Comparison of ENCODE assay signal across 15 cellular contexts in the genomic region with DNA sequence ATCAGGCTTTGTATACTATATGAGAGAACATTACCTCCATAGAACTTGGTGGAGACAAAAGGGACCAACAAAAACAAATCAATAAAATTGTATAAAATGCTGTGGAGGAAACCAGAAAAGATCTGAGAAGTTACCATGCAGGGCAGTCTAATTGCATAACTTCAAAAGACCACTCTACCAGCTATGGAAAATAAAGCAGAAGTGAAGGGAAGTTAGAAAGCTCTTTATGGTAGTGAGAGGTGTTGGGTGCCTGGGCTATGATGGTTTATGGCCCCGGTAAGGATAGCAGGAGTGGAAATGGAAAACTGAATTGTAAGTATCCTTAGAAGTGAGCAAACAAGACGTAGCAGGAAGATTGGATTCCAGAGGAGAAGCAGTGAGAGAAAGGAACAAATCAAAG. TPM values are rescaled to one million over a fixed set of nuclear protein-coding genes. Genes with fewer than 3 reads are reported as not detected.
A peak's percentile ranks its signal among the peaks of the same experiment; 100 is the strongest.
DNase-seq lines count a peak whose midpoint lies in the region; ATAC-seq and TF ChIP-seq lines count a peak whose summit lies in the region.
"Had no signal": no experiment of that assay in that cellular context is flagged by ENCODE, and none has a peak within 500 bp of the region (broad histone marks: within the 10 kb centered on the region; RNA-seq: fewer than 3 reads in every experiment).

No MANE protein-coding gene starts in this region.

- DNase-seq in activated CD4-positive, alpha-beta T cell treated with anti-CD3 and anti-CD28 coated beads for 36 hours: no peak
- no peak for DNase-seq in activated CD4-positive, alpha-beta T cell treated with anti-CD3 and anti-CD28 coated beads, Interleukin-2, amount 10 ng/mL, durations not matched to agents 7 days and 5 days
- DNase-seq in neural progenitor cell (ENCODE audit: low spot score): no peak
- DNase-seq in body of pancreas: no peak
- DNase-seq in NAMALWA (ENCODE audit: low spot score): no peak
- DNase-seq in activated CD4-positive, alpha-beta memory T cell treated with anti-CD3 and anti-CD28 coated beads for 36 hours: no peak
- DNase-seq: ACHN; amniotic stem cell; DMS53; effector CD4-positive, alpha-beta T cell; NCI-H187 treated with DMSO at 0.1 percent for 48 hours; NCI-H774 had no signal

- TF ChIP-seq CTCF in Loucy (conservative IDR thresholded peaks at IDR 0.05; ENCODE audit: low read length) (no peak), neural progenitor cell (IDR thresholded peaks at IDR 0.05) (no peak), body of pancreas (IDR thresholded peaks at IDR 0.05) (no peak)

- CTCF ChIA-PET in activated CD4-positive, alpha-beta T cell treated with anti-CD3 and anti-CD28 coated beads for 36 hours (lab: Charles Lee): interaction anchor here (0.7 to 1.8 kb wide), 2 partner anchors 37 to 247 kb away, joined by 3 to 5 read pairs; no protein-coding TSS in a partner anchor
- CTCF ChIA-PET in activated CD4-positive, alpha-beta T cell treated with anti-CD3 and anti-CD28 coated beads, Interleukin-2, amount 10 ng/mL, durations not matched to agents 7 days and 5 days (lab: Charles Lee): interaction anchor here (1.2 kb wide), 1 partner anchor 247 kb away, joined by 3 read pairs; no protein-coding TSS in a partner anchor
- CTCF ChIA-PET in activated CD4-positive, alpha-beta memory T cell treated with anti-CD3 and anti-CD28 coated beads for 36 hours (lab: Charles Lee): interaction anchor here (2.4 kb wide), 1 partner anchor 246 kb away, joined by 11 read pairs; no protein-coding TSS in a partner anchor

- H3K9me3 ChIP-seq in Loucy (ENCODE audit: insufficient read depth, low read depth, low read length): no peaks in the 10 kb centered on the region
- H3K9me3 ChIP-seq in neural progenitor cell (ENCODE audit: low read depth): no peaks in the 10 kb centered on the region
- no peaks in the 10 kb centered on the region for H3K9me3 ChIP-seq in body of pancreas
- H3K9me3 ChIP-seq: neutrophil had no signal

- POLR2A ChIA-PET in activated CD4-positive, alpha-beta T cell treated with anti-CD3 and anti-CD28 coated beads for 36 hours (lab: Charles Lee): no interaction called here
- POLR2A ChIA-PET in activated CD4-positive, alpha-beta T cell treated with anti-CD3 and anti-CD28 coated beads, Interleukin-2, amount 10 ng/mL, durations not matched to agents 7 days and 5 days (lab: Charles Lee): no interaction called here
- POLR2A ChIA-PET in activated CD4-positive, alpha-beta memory T cell treated with anti-CD3 and anti-CD28 coated beads for 36 hours (lab: Charles Lee): no interaction called here

- H2AFZ ChIP-seq in Loucy (ENCODE audit: low read length): no peak overlapping the region
- H2AFZ ChIP-seq in neural progenitor cell (replicated peaks): no peak overlapping the region

- H3K4me3 ChIP-seq in Loucy (ENCODE audit: low read length, poor library complexity, severe bottlenecking): peak overlapping the region; percentile 59
- H3K4me3 ChIP-seq in neural progenitor cell: no peak overlapping the region
- H3K4me3 ChIP-seq in body of pancreas: no peak overlapping the region

- H3K36me3 ChIP-seq in Loucy (ENCODE audit: insufficient read depth, low read length) (peaks cover 12% of the 10 kb centered on the region; the same call in 1 of the 2 replicates), neural progenitor cell (peaks cover 15% of the 10 kb centered on the region), body of pancreas (replicated peaks in 1 of 2; ENCODE audit: insufficient read depth in 1 of 2, low read depth in 2 of 2) (no peaks in the 10 kb centered on the region)

- peak overlapping the region; percentile 34 for H3K9ac ChIP-seq in Loucy (ENCODE audit: low read depth, low read length, poor library complexity, severe bottlenecking)
- no peak overlapping the region for H3K9ac ChIP-seq in neural progenitor cell

- H3K79me2 ChIP-seq in Loucy (ENCODE audit: insufficient read depth, low read length): peaks cover 42% of the 10 kb centered on the region
- peaks cover 63% of the 10 kb centered on the region for H3K79me2 ChIP-seq in neural progenitor cell (ENCODE audit: low read depth)

- intact Hi-C loops in activated CD4-positive, alpha-beta T cell treated with anti-CD3 and anti-CD28 coated beads for 36 hours (cut with DNase I, micrococcal nuclease): no loop called here
- intact Hi-C loops in body of pancreas (cut with DNase I): no loop called here
- intact Hi-C loops in activated CD4-positive, alpha-beta memory T cell treated with anti-CD3 and anti-CD28 coated beads for 36 hours (cut with micrococcal nuclease): no loop called here

- H3K27ac ChIP-seq in neural progenitor cell (no peak overlapping the region), body of pancreas (no peak overlapping the region)
- H3K27ac ChIP-seq: neutrophil had no signal

- H3K4me2 ChIP-seq in Loucy (ENCODE audit: low read depth, low read length, poor library complexity, severe bottlenecking) (peak overlapping the region; percentile 80), neural progenitor cell (peak overlapping the region; percentile 47)

- H3K27ac Mint-ChIP-seq in activated CD4-positive, alpha-beta T cell treated with anti-CD3 and anti-CD28 coated beads for 36 hours: no peak overlapping the region
- H3K27ac Mint-ChIP-seq in activated CD4-positive, alpha-beta T cell treated with anti-CD3 and anti-CD28 coated beads, Interleukin-2, amount 10 ng/mL, durations not matched to agents 7 days and 5 days: no peak overlapping the region
- no peak overlapping the region for H3K27ac Mint-ChIP-seq in activated naive CD8-positive, alpha-beta T cell
- no peak overlapping the region for H3K27ac Mint-ChIP-seq in neural progenitor cell
- H3K27ac Mint-ChIP-seq in activated CD4-positive, alpha-beta memory T cell treated with anti-CD3 and anti-CD28 coated beads for 36 hours: no peak overlapping the region

- H3K27me3 Mint-ChIP-seq in activated CD4-positive, alpha-beta T cell treated with anti-CD3 and anti-CD28 coated beads for 36 hours: no peaks in the 10 kb centered on the region
- H3K27me3 Mint-ChIP-seq in activated CD4-positive, alpha-beta T cell treated with anti-CD3 and anti-CD28 coated beads, Interleukin-2, amount 10 ng/mL, durations not matched to agents 7 days and 5 days: peaks cover 2% of the 10 kb centered on the region
- no peaks in the 10 kb centered on the region for H3K27me3 Mint-ChIP-seq in activated naive CD8-positive, alpha-beta T cell
- no peaks in the 10 kb centered on the region for H3K27me3 Mint-ChIP-seq in neural progenitor cell (ENCODE audit: insufficient read depth, low read depth)
- no peaks in the 10 kb centered on the region for H3K27me3 Mint-ChIP-seq in activated CD4-positive, alpha-beta memory T cell treated with anti-CD3 and anti-CD28 coated beads for 36 hours

- H3F3A ChIP-seq in Loucy (ENCODE audit: low read depth): no peaks in the 10 kb centered on the region
- peaks cover 4% of the 10 kb centered on the region for H3F3A ChIP-seq in neural progenitor cell (ENCODE audit: low read depth)

- ATAC-seq in activated CD4-positive, alpha-beta T cell treated with anti-CD3 and anti-CD28 coated beads for 36 hours: no peak
- ATAC-seq in body of pancreas: no peak

- H4K20me1 ChIP-seq in Loucy (ENCODE audit: insufficient read depth, low read length, poor library complexity, severe bottlenecking): peaks cover 17% of the 10 kb centered on the region
- H4K20me1 ChIP-seq in neural progenitor cell (ENCODE audit: low read depth): peaks cover 24% of the 10 kb centered on the region

- H3K9me2 ChIP-seq in Loucy (replicated peaks; ENCODE audit: low read depth, low read length): no peaks in the 10 kb centered on the region

- peaks cover 32% of the 10 kb centered on the region for H3K4me1 Mint-ChIP-seq in activated CD4-positive, alpha-beta T cell treated with anti-CD3 and anti-CD28 coated beads for 36 hours
- H3K4me1 Mint-ChIP-seq in activated CD4-positive, alpha-beta T cell treated with anti-CD3 and anti-CD28 coated beads, Interleukin-2, amount 10 ng/mL, durations not matched to agents 7 days and 5 days: peaks cover 35% of the 10 kb centered on the region
- peaks cover 42% of the 10 kb centered on the region for H3K4me1 Mint-ChIP-seq in activated naive CD8-positive, alpha-beta T cell (ENCODE audit: low read depth)
- peaks cover 20% of the 10 kb centered on the region for H3K4me1 Mint-ChIP-seq in neural progenitor cell
- peaks cover 27% of the 10 kb centered on the region for H3K4me1 Mint-ChIP-seq in activated CD4-positive, alpha-beta memory T cell treated with anti-CD3 and anti-CD28 coated beads for 36 hours (ENCODE audit: low read depth)

- H3K27me3 ChIP-seq in Loucy (ENCODE audit: insufficient read depth, low read length, poor library complexity, severe bottlenecking) (peaks cover 2% of the 10 kb centered on the region), neural progenitor cell (no peaks in the 10 kb centered on the region), body of pancreas (no peaks in the 10 kb centered on the region)

- H3K4me3 Mint-ChIP-seq in activated CD4-positive, alpha-beta T cell treated with anti-CD3 and anti-CD28 coated beads for 36 hours: peak overlapping the region; percentile 1
- no peak overlapping the region for H3K4me3 Mint-ChIP-seq in activated CD4-positive, alpha-beta T cell treated with anti-CD3 and anti-CD28 coated beads, Interleukin-2, amount 10 ng/mL, durations not matched to agents 7 days and 5 days
- H3K4me3 Mint-ChIP-seq in activated naive CD8-positive, alpha-beta T cell: peak overlapping the region; percentile 70
- no peak overlapping the region for H3K4me3 Mint-ChIP-seq in neural progenitor cell
- no peak overlapping the region for H3K4me3 Mint-ChIP-seq in activated CD4-positive, alpha-beta memory T cell treated with anti-CD3 and anti-CD28 coated beads for 36 hours

- peaks cover 21% of the 10 kb centered on the region for H3K36me3 Mint-ChIP-seq in activated CD4-positive, alpha-beta T cell treated with anti-CD3 and anti-CD28 coated beads for 36 hours (ENCODE audit: low read depth)
- H3K36me3 Mint-ChIP-seq in activated CD4-positive, alpha-beta T cell treated with anti-CD3 and anti-CD28 coated beads, Interleukin-2, amount 10 ng/mL, durations not matched to agents 7 days and 5 days (ENCODE audit: low read depth): peaks cover 28% of the 10 kb centered on the region
- peaks cover 8% of the 10 kb centered on the region for H3K36me3 Mint-ChIP-seq in activated naive CD8-positive, alpha-beta T cell
- H3K36me3 Mint-ChIP-seq in neural progenitor cell: peaks cover 9% of the 10 kb centered on the region
- peaks cover 25% of the 10 kb centered on the region for H3K36me3 Mint-ChIP-seq in activated CD4-positive, alpha-beta memory T cell treated with anti-CD3 and anti-CD28 coated beads for 36 hours

- H3K4me1 ChIP-seq in Loucy (ENCODE audit: insufficient read depth, low read length, poor library complexity, severe bottlenecking) (peaks cover 42% of the 10 kb centered on the region), neural progenitor cell (peaks cover 16% of the 10 kb centered on the region), body of pancreas (peaks cover 31% of the 10 kb centered on the region)

- no peaks in the 10 kb centered on the region for H3K9me3 Mint-ChIP-seq in activated CD4-positive, alpha-beta T cell treated with anti-CD3 and anti-CD28 coated beads for 36 hours (ENCODE audit: low read depth)
- no peaks in the 10 kb centered on the region for H3K9me3 Mint-ChIP-seq in activated CD4-positive, alpha-beta T cell treated with anti-CD3 and anti-CD28 coated beads, Interleukin-2, amount 10 ng/mL, durations not matched to agents 7 days and 5 days
- no peaks in the 10 kb centered on the region for H3K9me3 Mint-ChIP-seq in activated naive CD8-positive, alpha-beta T cell (ENCODE audit: low read depth)
- H3K9me3 Mint-ChIP-seq in neural progenitor cell: no peaks in the 10 kb centered on the region
- H3K9me3 Mint-ChIP-seq in activated CD4-positive, alpha-beta memory T cell treated with anti-CD3 and anti-CD28 coated beads for 36 hours: no peaks in the 10 kb centered on the region

- WGBS in body of pancreas, 2 donors: 27 to 39% methylated on average over 2 of the region's 2 CpGs

- TF ChIP-seq POLR2A in body of pancreas (IDR thresholded peaks at IDR 0.05): no peak

RNA-seq across cellular contexts. Expression of a gene that starts 3.1 kb away (rescaled TPM):
- 10 to 100 TPM; 11.7 to 15.3 TPM for total RNA-seq in activated CD4-positive, alpha-beta T cell treated with anti-CD3 and anti-CD28 coated beads for 36 hours
- 10 to 100 TPM; 17.4 to 19.2 TPM for total RNA-seq in activated CD4-positive, alpha-beta T cell treated with anti-CD3 and anti-CD28 coated beads, Interleukin-2, amount 10 ng/mL, durations not matched to agents 7 days and 5 days
- 28.8 and 35.7 TPM in 2 replicates for total RNA-seq in neural progenitor cell (ENCODE audit: low replicate concordance)
- 10 to 100 TPM; 15.8 to 20.8 TPM for total RNA-seq in body of pancreas
- 10 to 100 TPM; 15.5 to 15.7 TPM for total RNA-seq in activated CD4-positive, alpha-beta memory T cell treated with anti-CD3 and anti-CD28 coated beads for 36 hours

Comparison
In these comparisons a context has a peak if more than half of its experiments do, and no peak if none do; other contexts are left out.
1. H3K4me3 Mint-ChIP-seq: peak in activated CD4-positive, alpha-beta T cell treated with anti-CD3 and anti-CD28 coated beads for 36 hours (single experiment) and activated naive CD8-positive, alpha-beta T cell (single experiment); none in activated CD4-positive, alpha-beta T cell treated with anti-CD3 and anti-CD28 coated beads, Interleukin-2, amount 10 ng/mL, durations not matched to agents 7 days and 5 days (single experiment), neural progenitor cell (single experiment) and activated CD4-positive, alpha-beta memory T cell treated with anti-CD3 and anti-CD28 coated beads for 36 hours (single experiment).